8 cellular contexts compared by ENCODE assay signal in genomic region chr4:119626420-119626819, GRCh38. TPM values are rescaled to one million over a fixed set of nuclear protein-coding genes. Genes with fewer than 3 reads are reported as not detected.
DNase-seq lines count a peak whose midpoint lies in the region; ATAC-seq and TF ChIP-seq lines count a peak whose summit lies in the region.

No MANE protein-coding gene starts in this region.

- peaks cover 20% of the 10 kb centered on the region for H3K4me1 Mint-ChIP-seq in activated CD4-positive, alpha-beta T cell treated with anti-CD3 and anti-CD28 coated beads, Interleukin-2, amount 10 ng/mL, durations not matched to agents 24 days and 14 days

- WGBS in body of pancreas, 2 donors = 42 to 53% methylated on average over 11 of the region's 11 CpGs
- WGBS in right lobe of liver (ENCODE audit: insufficient coverage, low coverage, low lambda C conversion rate, missing lambda C conversion rate) = 57% methylated on average over 11 of the region's 11 CpGs
- WGBS in testis, 2 donors = 23% methylated on average over 11 of the region's 11 CpGs

- intact Hi-C loops in activated CD4-positive, alpha-beta T cell treated with anti-CD3 and anti-CD28 coated beads, Interleukin-2, amount 10 ng/mL, durations not matched to agents 24 days and 14 days (cut with micrococcal nuclease) = loop anchor here (2.0 to 10.0 kb wide), 3 partner anchors 69 to 172 kb away; no protein-coding TSS in a partner anchor
- intact Hi-C loops in body of pancreas (cut with DNase I) = loop anchor here (10.0 kb wide), 1 partner anchor 62 kb away; no protein-coding TSS in a partner anchor
- intact Hi-C loops in right lobe of liver (cut with DNase I) = no loop called here
- intact Hi-C loops in testis (cut with DNase I; ENCODE audit: low total_unique reads) = loop anchor here (10.0 kb wide), 1 partner anchor 62 kb away; no protein-coding TSS in a partner anchor

- peak; percentile 50 for DNase-seq in activated CD4-positive, alpha-beta T cell treated with anti-CD3 and anti-CD28 coated beads, Interleukin-2, amount 10 ng/mL, durations not matched to agents 24 days and 14 days
- DNase-seq in activated CD4-positive, alpha-beta T cell treated with anti-CD3 and anti-CD28 coated beads for 1 hour = no peak
- DNase-seq in body of pancreas (no peak), right lobe of liver (no peak), testis (peak; percentile 18), DMS 273 (lab: John Stamatoyannopoulos, UW; ENCODE audit: unreplicated experiment) (no peak), KG1 (lab: John Stamatoyannopoulos, UW) (no peak)

- peak overlapping the region; percentile 81 for H3K4me3 Mint-ChIP-seq in activated CD4-positive, alpha-beta T cell treated with anti-CD3 and anti-CD28 coated beads, Interleukin-2, amount 10 ng/mL, durations not matched to agents 24 days and 14 days

- ATAC-seq in body of pancreas (no peak), right lobe of liver (no peak), HG03135 (IDR thresholded peaks at IDR 0.05; ENCODE audit: unreplicated experiment) (no peak)

- H3K36me3 ChIP-seq in body of pancreas (replicated peaks in 1 of 2; ENCODE audit: insufficient read depth in 1 of 2, low read depth in 2 of 2) (no peaks in the 10 kb centered on the region), right lobe of liver (no peaks in the 10 kb centered on the region), testis (ENCODE audit: low read depth, missing control alignments) (no peaks in the 10 kb centered on the region)

- TF ChIP-seq POLR2A in body of pancreas (IDR thresholded peaks at IDR 0.05) = no peak
- TF ChIP-seq POLR2A in right lobe of liver (IDR thresholded peaks at IDR 0.05) = no peak
- TF ChIP-seq POLR2A in testis (IDR thresholded peaks at IDR 0.05) = no peak

- H3K9me3 ChIP-seq in body of pancreas (no peaks in the 10 kb centered on the region), right lobe of liver (no peaks in the 10 kb centered on the region), testis (no peaks in the 10 kb centered on the region)

- H3K27me3 Mint-ChIP-seq in activated CD4-positive, alpha-beta T cell treated with anti-CD3 and anti-CD28 coated beads, Interleukin-2, amount 10 ng/mL, durations not matched to agents 24 days and 14 days = peaks cover 56% of the 10 kb centered on the region

- H3K4me3 ChIP-seq in body of pancreas (peak overlapping the region in 1 of 2 donors; percentile 83), right lobe of liver (peak overlapping the region in 2 of 3 donors; percentile 57 to 71), testis (peak overlapping the region; percentile 84 to 85)

- TF ChIP-seq CTCF in body of pancreas (IDR thresholded peaks at IDR 0.05) (no peak), right lobe of liver (IDR thresholded peaks at IDR 0.05) (no peak), testis (IDR thresholded peaks at IDR 0.05) (no peak)

- H3K27ac Mint-ChIP-seq in activated CD4-positive, alpha-beta T cell treated with anti-CD3 and anti-CD28 coated beads, Interleukin-2, amount 10 ng/mL, durations not matched to agents 24 days and 14 days = no peak overlapping the region

- no peaks in the 10 kb centered on the region for H3K27me3 ChIP-seq in body of pancreas
- H3K27me3 ChIP-seq in right lobe of liver = no peaks in the 10 kb centered on the region
- H3K27me3 ChIP-seq in testis = no peaks in the 10 kb centered on the region

- H3K4me1 ChIP-seq in body of pancreas (peaks cover 14% of the 10 kb centered on the region), right lobe of liver (peaks cover 0 to 5% (median 0%) of the 10 kb centered on the region in 4 donors), testis (no peaks in the 10 kb centered on the region)

- H3K27ac ChIP-seq in body of pancreas (peak overlapping the region in 3 of 4 donors; percentile 79 to 88 (median 84)), right lobe of liver (no peak overlapping the region), testis (peak overlapping the region; percentile 91 to 94)

- H3K36me3 Mint-ChIP-seq in activated CD4-positive, alpha-beta T cell treated with anti-CD3 and anti-CD28 coated beads, Interleukin-2, amount 10 ng/mL, durations not matched to agents 24 days and 14 days (ENCODE audit: low read depth) = no peaks in the 10 kb centered on the region

- H3K9me3 Mint-ChIP-seq in activated CD4-positive, alpha-beta T cell treated with anti-CD3 and anti-CD28 coated beads, Interleukin-2, amount 10 ng/mL, durations not matched to agents 24 days and 14 days = no peaks in the 10 kb centered on the region

RNA-seq across cellular contexts. Expression of gene PDE5A, which starts 2.2 kb away (rescaled TPM):
- total RNA-seq in activated CD4-positive, alpha-beta T cell treated with anti-CD3 and anti-CD28 coated beads, Interleukin-2, amount 10 ng/mL, durations not matched to agents 24 days and 14 days = 0.09 TPM in 1 of 2 replicates, not detected in the other
- 10 to 100 TPM; 12.5 to 31.9 TPM for total RNA-seq in body of pancreas
- total RNA-seq in right lobe of liver = 1 to 10 TPM in 3 of 6 experiments, under 1 TPM in 3; 0.56 to 2.4 (median 0.91) TPM
- total RNA-seq in testis = 10 to 100 TPM; 21.4 to 25.3 TPM
- 18.4 TPM for polyA plus RNA-seq in testis (ENCODE audit: insufficient read depth, low read depth, low replicate concordance)

Comparison
In these comparisons a context has a peak if more than half of its experiments do, and no peak if none do; other contexts are left out.
1. DNase-seq: peak in activated CD4-positive, alpha-beta T cell treated with anti-CD3 and anti-CD28 coated beads, Interleukin-2, amount 10 ng/mL, durations not matched to agents 24 days and 14 days (single experiment) and testis (single experiment); none in activated CD4-positive, alpha-beta T cell treated with anti-CD3 and anti-CD28 coated beads for 1 hour (single experiment), body of pancreas (0 of 4), right lobe of liver (0 of 3), DMS 273 (single experiment) and KG1 (single experiment).
2. H3K27ac ChIP-seq: peak in body of pancreas (3 of 4) and testis (2 of 2); none in right lobe of liver (0 of 3).
3. intact Hi-C loops: an anchor here in activated CD4-positive, alpha-beta T cell treated with anti-CD3 and anti-CD28 coated beads, Interleukin-2, amount 10 ng/mL, durations not matched to agents 24 days and 14 days (2.0 to 10.0 kb wide), body of pancreas (10.0 kb wide) and testis (10.0 kb wide); none called in right lobe of liver.